In the genomic region with DNA sequence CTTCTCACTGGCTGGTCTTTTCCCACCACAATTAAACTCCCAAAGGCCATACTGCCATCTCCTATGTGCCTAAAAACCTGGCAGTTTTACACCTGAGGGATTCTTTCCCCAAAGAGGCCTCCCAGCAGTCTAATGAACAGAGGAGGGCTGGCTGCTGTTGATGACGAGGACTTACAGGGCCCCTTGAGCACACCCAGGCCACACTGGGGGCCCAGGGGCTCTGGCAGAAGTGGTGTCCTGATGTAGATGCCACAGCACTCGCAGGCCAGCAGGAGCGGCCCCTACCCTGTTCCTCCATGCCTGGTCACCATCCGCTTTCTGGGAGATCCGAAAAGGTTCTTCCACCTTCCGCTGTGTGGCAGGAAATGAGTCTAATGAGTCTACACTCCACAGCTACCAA, we compare ENCODE assay signal across 17 cellular contexts. TPM values are rescaled to one million over a fixed set of nuclear protein-coding genes. Genes with fewer than 3 reads are reported as not detected.
DNase-seq lines count a peak whose midpoint lies in the region; ATAC-seq and TF ChIP-seq lines count a peak whose summit lies in the region.
"Had no signal": no experiment of that assay in that cellular context is flagged by ENCODE, and none has a peak within 500 bp of the region (broad histone marks: within the 10 kb centered on the region; RNA-seq: fewer than 3 reads in every experiment).

No MANE protein-coding gene starts in this region.

- POLR2A ChIA-PET in RWPE1 (lab: Yijun Ruan, JAX; ENCODE audit: low non-redundant PET), result no interaction called here

- peaks cover 55% of the 10 kb centered on the region for H3K36me3 Mint-ChIP-seq in nephron progenitor cell (ENCODE audit: low read depth)
- H3K36me3 Mint-ChIP-seq in activated T-helper 2 cell treated with anti-CD3 and anti-CD28 coated beads, Interferon-gamma antibody, Interleukin-2, Interleukin-4, amounts not matched to agents 10 μg/mL and 5 μg/mL and 100 μg/mL, durations not matched to agents 14 hours and 24 hours and 36 hours (ENCODE audit: low read depth), result peaks cover 30% of the 10 kb centered on the region

- H3K9me3 ChIP-seq in cardiac muscle cell (ENCODE audit: low read depth), result no peaks in the 10 kb centered on the region
- H3K9me3 ChIP-seq in RWPE2 (ENCODE audit: severe bottlenecking), result no peaks in the 10 kb centered on the region

- no peaks in the 10 kb centered on the region for H3K4me1 ChIP-seq in cardiac muscle cell (ENCODE audit: low read depth)
- H3K4me1 ChIP-seq in RWPE2 (ENCODE audit: insufficient read depth, poor library complexity, severe bottlenecking), result no peaks in the 10 kb centered on the region

- peaks cover 3% of the 10 kb centered on the region for H3K4me1 Mint-ChIP-seq in nephron progenitor cell
- peaks cover 14% of the 10 kb centered on the region for H3K4me1 Mint-ChIP-seq in activated T-helper 2 cell treated with anti-CD3 and anti-CD28 coated beads, Interferon-gamma antibody, Interleukin-2, Interleukin-4, amounts not matched to agents 10 μg/mL and 5 μg/mL and 100 μg/mL, durations not matched to agents 14 hours and 24 hours and 36 hours (ENCODE audit: low read depth)

- no peak overlapping the region for H3K4me3 Mint-ChIP-seq in nephron progenitor cell
- H3K4me3 Mint-ChIP-seq in activated T-helper 2 cell treated with anti-CD3 and anti-CD28 coated beads, Interferon-gamma antibody, Interleukin-2, Interleukin-4, amounts not matched to agents 10 μg/mL and 5 μg/mL and 100 μg/mL, durations not matched to agents 14 hours and 24 hours and 36 hours (ENCODE audit: low read depth), result no peak overlapping the region

- intact Hi-C loops in left cardiac atrium (cut with DNase I), result no loop called here
- intact Hi-C loops in activated T-helper 2 cell treated with anti-CD3 and anti-CD28 coated beads, Interferon-gamma antibody, Interleukin-2, Interleukin-4, amounts not matched to agents 10 μg/mL and 5 μg/mL and 100 μg/mL, durations not matched to agents 14 hours and 24 hours and 36 hours (cut with micrococcal nuclease), result no loop called here

- H3K27me3 ChIP-seq in cardiac muscle cell (no peaks in the 10 kb centered on the region), RWPE2 (ENCODE audit: insufficient read depth, poor library complexity, severe bottlenecking) (no peaks in the 10 kb centered on the region)

- no peak for DNase-seq in cardiac muscle cell (ENCODE audit: low read depth in 1 of 2, low spot score in 1 of 2)
- no peak for DNase-seq in left cardiac atrium
- peak; percentile 48 for DNase-seq in RWPE2 (ENCODE audit: low spot score)
- DNase-seq in nephron progenitor cell, result no peak
- no peak for DNase-seq in RWPE1 (ENCODE audit: low spot score)
- DNase-seq in activated T-helper 2 cell treated with anti-CD3 and anti-CD28 coated beads, Interferon-gamma antibody, Interleukin-2, Interleukin-4, amounts not matched to agents 10 μg/mL and 5 μg/mL and 100 μg/mL, durations not matched to agents 14 hours and 24 hours and 36 hours (ENCODE audit: low spot score), result no peak
- DNase-seq in activated T-cell treated with anti-CD3 and anti-CD28 coated beads for 4 hours, result no peak
- DNase-seq: ACHN, AML-193, Calu3, DMS79, IMR-90, NCI-H187, NCI-H345, NCI-H526 treated with DMSO at 0.1 percent for 48 hours, PC-3 had no signal

- TF ChIP-seq CTCF in cardiac muscle cell (IDR thresholded peaks at IDR 0.05; ENCODE audit: low read depth, low read length), result no peak
- TF ChIP-seq CTCF in RWPE2 (IDR thresholded peaks at IDR 0.05; ENCODE audit: poor library complexity, severe bottlenecking), result no peak
- TF ChIP-seq CTCF in nephron progenitor cell (IDR thresholded peaks at IDR 0.05), result no peak
- no peak for TF ChIP-seq CTCF in RWPE1 (conservative IDR thresholded peaks at IDR 0.05; ENCODE audit: low read depth)

- peaks cover 15% of the 10 kb centered on the region for H3K9me3 Mint-ChIP-seq in nephron progenitor cell
- H3K9me3 Mint-ChIP-seq in activated T-helper 2 cell treated with anti-CD3 and anti-CD28 coated beads, Interferon-gamma antibody, Interleukin-2, Interleukin-4, amounts not matched to agents 10 μg/mL and 5 μg/mL and 100 μg/mL, durations not matched to agents 14 hours and 24 hours and 36 hours, result no peaks in the 10 kb centered on the region

- H3K4me3 ChIP-seq in cardiac muscle cell (no peak overlapping the region), RWPE2 (ENCODE audit: severe bottlenecking) (no peak overlapping the region)

- ATAC-seq in left cardiac atrium (no peak), RWPE2 (ENCODE audit: low read depth) (no peak), HG03175 (IDR thresholded peaks at IDR 0.05; ENCODE audit: unreplicated experiment) (no peak)
- ATAC-seq: PC-3 had no signal

- H3K27me3 Mint-ChIP-seq in nephron progenitor cell (ENCODE audit: low read depth, poor library complexity), result no peaks in the 10 kb centered on the region
- no peaks in the 10 kb centered on the region for H3K27me3 Mint-ChIP-seq in activated T-helper 2 cell treated with anti-CD3 and anti-CD28 coated beads, Interferon-gamma antibody, Interleukin-2, Interleukin-4, amounts not matched to agents 10 μg/mL and 5 μg/mL and 100 μg/mL, durations not matched to agents 14 hours and 24 hours and 36 hours (ENCODE audit: low read depth)

- peak overlapping the region; percentile 48 for H3K27ac Mint-ChIP-seq in nephron progenitor cell
- no peak overlapping the region for H3K27ac Mint-ChIP-seq in activated T-helper 2 cell treated with anti-CD3 and anti-CD28 coated beads, Interferon-gamma antibody, Interleukin-2, Interleukin-4, amounts not matched to agents 10 μg/mL and 5 μg/mL and 100 μg/mL, durations not matched to agents 14 hours and 24 hours and 36 hours

- H3K36me3 ChIP-seq in cardiac muscle cell (peaks cover 9% of the 10 kb centered on the region), RWPE2 (ENCODE audit: low read depth) (peaks cover 15% of the 10 kb centered on the region)

- H3K27ac ChIP-seq in cardiac muscle cell, result peak overlapping the region; percentile 34
- no peak overlapping the region for H3K27ac ChIP-seq in RWPE2 (ENCODE audit: poor library complexity, severe bottlenecking)
- no peak overlapping the region for H3K27ac ChIP-seq in RWPE1

- CTCF ChIA-PET in RWPE1 (lab: Yijun Ruan, JAX), result interaction anchor here (0.7 kb wide), 2 partner anchors 123 to 707 kb away, joined by 3 to 4 read pairs; no protein-coding TSS in a partner anchor

RNA-seq across cellular contexts. Expression of a gene that starts 24.2 kb away (rescaled TPM):
- 39.6 and 46.1 TPM in 2 replicates for total RNA-seq in cardiac muscle cell
- polyA plus RNA-seq in cardiac muscle cell, result 46.8 and 50.4 TPM in 2 replicates
- total RNA-seq in left cardiac atrium, result 10 to 100 TPM; 18.1 to 20.3 TPM
- total RNA-seq in activated T-helper 2 cell treated with anti-CD3 and anti-CD28 coated beads, Interferon-gamma antibody, Interleukin-2, Interleukin-4, amounts not matched to agents 10 μg/mL and 5 μg/mL and 100 μg/mL, durations not matched to agents 14 hours and 24 hours and 36 hours, result 14.1 and 16.1 TPM in 2 replicates
